Comparison of ENCODE assay signal across 13 cellular contexts in the genomic region with DNA sequence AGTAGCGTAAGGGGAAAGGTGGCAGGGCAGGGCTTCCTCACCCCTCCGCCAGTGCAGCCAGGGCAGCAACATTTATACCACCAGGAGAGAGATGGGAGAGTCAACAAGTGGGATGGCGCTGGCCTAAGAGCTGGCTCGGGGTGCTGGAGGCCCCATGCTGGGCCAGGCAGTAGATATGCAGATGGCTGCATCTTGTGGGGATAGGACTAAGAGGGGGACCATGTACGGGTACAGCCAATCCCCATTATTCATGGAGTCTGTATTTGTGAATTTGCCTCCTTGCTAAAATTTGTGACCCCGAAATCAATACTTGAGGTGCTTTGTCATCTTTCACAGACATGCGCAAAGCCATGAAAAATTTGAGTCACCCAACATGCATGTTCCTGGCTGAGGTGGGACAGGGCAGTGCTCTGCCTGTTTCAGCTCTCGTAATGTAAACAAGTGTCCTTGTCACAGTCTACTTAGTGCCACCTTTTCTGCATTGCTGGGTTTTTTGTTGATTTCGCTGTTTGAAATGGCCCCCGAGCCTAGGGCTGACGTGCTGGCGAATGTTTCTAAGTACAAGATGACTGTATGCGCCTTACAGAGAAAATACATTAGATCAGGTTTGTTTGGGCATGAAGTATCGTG. TPM values are rescaled to one million over a fixed set of nuclear protein-coding genes. Genes with fewer than 3 reads are reported as not detected.
DNase-seq lines count a peak whose midpoint lies in the region; ATAC-seq and TF ChIP-seq lines count a peak whose summit lies in the region.
"Had no signal": no experiment of that assay in that cellular context is flagged by ENCODE, and none has a peak within 500 bp of the region (broad histone marks: within the 10 kb centered on the region; RNA-seq: fewer than 3 reads in every experiment).

No MANE protein-coding gene starts in this region.

- WGBS in adrenal gland, 4 donors: 81 to 94% (median 87%) methylated on average over 14 of the region's 14 CpGs

- POLR2A ChIA-PET in CD8-positive, alpha-beta T cell (lab: Charles Lee): interaction anchor here (1.0 to 1.6 kb wide), 8 partner anchors 12 to 102 kb away, joined by 3 to 9 read pairs (median 4); partner anchors contain the start of genes BYSL, CCND3, MED20 and TAF8
- POLR2A ChIA-PET in activated B cell treated with CpG ODN at 0.5 μM for 24 hours (lab: Charles Lee): interaction anchor here (0.6 to 4.0 kb wide), 10 partner anchors 10 to 289 kb away, joined by 3 to 20 read pairs (median 4); partner anchors contain the start of genes BYSL, MED20, TAF8 and USP49
- POLR2A ChIA-PET in naive thymus-derived CD4-positive, alpha-beta T cell (lab: Charles Lee): interaction anchor here (0.6 to 2.0 kb wide), 7 partner anchors 9 to 28 kb away, joined by 3 to 9 read pairs (median 3); partner anchors contain the start of gene TAF8

- CTCF ChIA-PET in CD8-positive, alpha-beta T cell (lab: Charles Lee): interaction anchor here (1.2 to 1.7 kb wide), 2 partner anchors 21 to 23 kb away, joined by 5 to 9 read pairs; no protein-coding TSS in a partner anchor
- CTCF ChIA-PET in activated B cell treated with CpG ODN at 0.5 μM for 24 hours (lab: Charles Lee): no interaction called here
- CTCF ChIA-PET in naive thymus-derived CD4-positive, alpha-beta T cell (lab: Charles Lee): interaction anchor here (0.7 to 3.0 kb wide), 3 partner anchors 10 to 26 kb away, joined by 3 to 25 read pairs (median 3); no protein-coding TSS in a partner anchor

- 0 out of 2 replicates have a peak overlapping the region, but pooled peaks have one; percentile 45 for H3K4me2 ChIP-seq in GM23338

- no peak for TF ChIP-seq CTCF in CD8-positive, alpha-beta T cell (IDR thresholded peaks at IDR 0.05)
- TF ChIP-seq CTCF in GM23338 (conservative IDR thresholded peaks at IDR 0.05; ENCODE audit: low read depth in 2 of 2) (no peak), activated B cell treated with CpG ODN at 0.5 μM for 24 hours (IDR thresholded peaks at IDR 0.05) (no peak), adrenal gland (IDR thresholded peaks at IDR 0.05) (no peak)

- no peaks in the 10 kb centered on the region for H3F3A ChIP-seq in GM23338 (replicated peaks; ENCODE audit: low read depth)

- peak; percentile 8 for ATAC-seq in CD8-positive, alpha-beta T cell
- peak; percentile 57; the same call in 2 of the 3 replicates for ATAC-seq in GM23338
- no peak for ATAC-seq in activated B cell treated with CpG ODN at 0.5 μM for 24 hours (ENCODE audit: low read depth)
- ATAC-seq in naive thymus-derived CD4-positive, alpha-beta T cell: no peak
- ATAC-seq in GM18870 (IDR thresholded peaks at IDR 0.05; ENCODE audit: unreplicated experiment): no peak

- H3K9me3 Mint-ChIP-seq in CD8-positive, alpha-beta T cell: no peaks in the 10 kb centered on the region
- H3K9me3 Mint-ChIP-seq in GM23338: no peaks in the 10 kb centered on the region
- no peaks in the 10 kb centered on the region for H3K9me3 Mint-ChIP-seq in activated B cell treated with CpG ODN at 0.5 μM for 24 hours
- peaks cover 0 to 3% (median 0%) of the 10 kb centered on the region in 11 donors for H3K9me3 Mint-ChIP-seq in naive thymus-derived CD4-positive, alpha-beta T cell

- peak overlapping the region; percentile 78 for H3K4me3 Mint-ChIP-seq in CD8-positive, alpha-beta T cell
- no peak overlapping the region for H3K4me3 Mint-ChIP-seq in GM23338
- peak overlapping the region; percentile 75 for H3K4me3 Mint-ChIP-seq in activated B cell treated with CpG ODN at 0.5 μM for 24 hours
- H3K4me3 Mint-ChIP-seq in naive thymus-derived CD4-positive, alpha-beta T cell: peak overlapping the region; percentile 73 to 91 (median 80)

- H3K27ac ChIP-seq in CD8-positive, alpha-beta T cell (ENCODE audit: low read depth, low read length): peak overlapping the region; percentile 59
- H3K27ac ChIP-seq in GM23338 (ENCODE audit: low read depth) (no peak overlapping the region), adrenal gland (no peak overlapping the region)
- H3K27ac ChIP-seq in naive thymus-derived CD4-positive, alpha-beta T cell (ENCODE audit: low read depth, low read length): peak overlapping the region; percentile 62
- H3K27ac ChIP-seq: cardiac muscle cell, right atrium auricular region, vagina had no signal

- H3K27me3 Mint-ChIP-seq in CD8-positive, alpha-beta T cell (ENCODE audit: low read depth): no peaks in the 10 kb centered on the region
- H3K27me3 Mint-ChIP-seq in GM23338 (ENCODE audit: insufficient read depth, low read depth, poor library complexity) (no peaks in the 10 kb centered on the region), activated B cell treated with CpG ODN at 0.5 μM for 24 hours (no peaks in the 10 kb centered on the region)
- no peaks in the 10 kb centered on the region for H3K27me3 Mint-ChIP-seq in naive thymus-derived CD4-positive, alpha-beta T cell

- H3K4me3 ChIP-seq in CD8-positive, alpha-beta T cell (ENCODE audit: low read depth, low read length): peak overlapping the region; percentile 32
- H3K4me3 ChIP-seq in GM23338 (no peak overlapping the region), adrenal gland (no peak overlapping the region)
- peak overlapping the region; percentile 23 for H3K4me3 ChIP-seq in naive thymus-derived CD4-positive, alpha-beta T cell (ENCODE audit: low read length)
- H3K4me3 ChIP-seq: cardiac muscle cell, esophagus squamous epithelium, right atrium auricular region, vagina had no signal

- DNase-seq in CD8-positive, alpha-beta T cell: no peak
- DNase-seq in GM23338 (ENCODE audit: low spot score) (no peak), activated B cell treated with CpG ODN at 0.5 μM for 24 hours (no peak), adrenal gland (no peak), NCI-H2171 (lab: John Stamatoyannopoulos, UW) (no peak), pons (ENCODE audit: low spot score) (no peak)
- DNase-seq in naive thymus-derived CD4-positive, alpha-beta T cell: no peak
- DNase-seq: esophagus squamous epithelium, NCI-H1436 had no signal

- H3K79me2 ChIP-seq in GM23338 (replicated peaks; ENCODE audit: insufficient read depth): no peaks in the 10 kb centered on the region

- H3K36me3 Mint-ChIP-seq in CD8-positive, alpha-beta T cell: peaks cover 64% of the 10 kb centered on the region
- H3K36me3 Mint-ChIP-seq in GM23338 (ENCODE audit: low read depth): no peaks in the 10 kb centered on the region
- H3K36me3 Mint-ChIP-seq in activated B cell treated with CpG ODN at 0.5 μM for 24 hours (ENCODE audit: low read depth): peaks cover 11% of the 10 kb centered on the region
- H3K36me3 Mint-ChIP-seq in naive thymus-derived CD4-positive, alpha-beta T cell: peaks cover 7 to 41% (median 23%) of the 10 kb centered on the region in 5 donors

- peaks cover 79% of the 10 kb centered on the region for H3K4me1 ChIP-seq in CD8-positive, alpha-beta T cell (ENCODE audit: insufficient read depth, low read length)
- H3K4me1 ChIP-seq in GM23338 (ENCODE audit: insufficient read depth): peaks cover 12% of the 10 kb centered on the region; the same call in 1 of the 2 replicates
- H3K4me1 ChIP-seq in naive thymus-derived CD4-positive, alpha-beta T cell (ENCODE audit: control insufficient read depth in 2 of 2, insufficient read depth in 2 of 2, low read length in 2 of 2): peaks cover 66 to 74% of the 10 kb centered on the region in 2 donors
- peaks cover 8 to 10% of the 10 kb centered on the region in 2 donors for H3K4me1 ChIP-seq in adrenal gland (replicated peaks in 1 of 2)

- no peak for TF ChIP-seq POLR2A in adrenal gland (IDR thresholded peaks at IDR 0.05)

- no peaks in the 10 kb centered on the region for H4K20me1 ChIP-seq in GM23338 (replicated peaks; ENCODE audit: insufficient read depth)

- H3K9me2 ChIP-seq in GM23338 (ENCODE audit: insufficient read depth): no peaks in the 10 kb centered on the region

- peaks cover 18% of the 10 kb centered on the region for H3K36me3 ChIP-seq in CD8-positive, alpha-beta T cell (ENCODE audit: insufficient read depth, low read length)
- H3K36me3 ChIP-seq in GM23338 (ENCODE audit: insufficient read depth) (no peaks in the 10 kb centered on the region), adrenal gland (replicated peaks in 1 of 2) (no peaks in the 10 kb centered on the region)
- peaks cover 8 to 50% (median 20%) of the 10 kb centered on the region in 3 experiments for H3K36me3 ChIP-seq in naive thymus-derived CD4-positive, alpha-beta T cell (ENCODE audit: control insufficient read depth in 2 of 3, insufficient read depth in 3 of 3, low read length in 3 of 3)
- H3K36me3 ChIP-seq: cardiac muscle cell, right atrium auricular region had no signal

- peak overlapping the region; percentile 87 for H2AFZ ChIP-seq in GM23338

- no peaks in the 10 kb centered on the region for H3K9me3 ChIP-seq in CD8-positive, alpha-beta T cell (ENCODE audit: low read length)
- H3K9me3 ChIP-seq in naive thymus-derived CD4-positive, alpha-beta T cell (ENCODE audit: control insufficient read depth in 2 of 3, low read length in 3 of 3): no peaks in the 10 kb centered on the region
- no peaks in the 10 kb centered on the region for H3K9me3 ChIP-seq in adrenal gland (replicated peaks in 1 of 3)
- H3K9me3 ChIP-seq: esophagus squamous epithelium, right atrium auricular region, vagina had no signal

- intact Hi-C loops in CD8-positive, alpha-beta T cell (cut with DNase I, micrococcal nuclease): loop anchor here (1.0 to 5.0 kb wide), 5 partner anchors 8 to 86 kb away; partner anchors contain the start of gene CCND3 (in 1 of the 2)
- intact Hi-C loops in activated B cell treated with CpG ODN at 0.5 μM for 24 hours (cut with micrococcal nuclease) (loop anchor here (1.0 kb wide), 1 partner anchor 82 kb away; the partner anchor contains the start of gene CCND3), adrenal gland (cut with DNase I) (no loop called here)
- intact Hi-C loops in naive thymus-derived CD4-positive, alpha-beta T cell (cut with micrococcal nuclease): loop anchor here (1.0 to 5.0 kb wide), 7 partner anchors 8 to 86 kb away; no protein-coding TSS in a partner anchor

- peak overlapping the region; percentile 99 for H3K27ac Mint-ChIP-seq in CD8-positive, alpha-beta T cell
- H3K27ac Mint-ChIP-seq in GM23338 (peak overlapping the region; percentile 35), activated B cell treated with CpG ODN at 0.5 μM for 24 hours (peak overlapping the region; percentile 99)
- H3K27ac Mint-ChIP-seq in naive thymus-derived CD4-positive, alpha-beta T cell: peak overlapping the region; percentile 87 to 98 (median 95)

- peaks cover 80% of the 10 kb centered on the region for H3K4me1 Mint-ChIP-seq in CD8-positive, alpha-beta T cell (ENCODE audit: low read depth)
- H3K4me1 Mint-ChIP-seq in GM23338: peaks cover 13% of the 10 kb centered on the region
- peaks cover 84% of the 10 kb centered on the region for H3K4me1 Mint-ChIP-seq in activated B cell treated with CpG ODN at 0.5 μM for 24 hours
- peaks cover 58 to 95% (median 76%) of the 10 kb centered on the region in 7 donors for H3K4me1 Mint-ChIP-seq in naive thymus-derived CD4-positive, alpha-beta T cell

- no peaks in the 10 kb centered on the region for H3K27me3 ChIP-seq in CD8-positive, alpha-beta T cell (ENCODE audit: insufficient read depth, low read length)
- no peaks in the 10 kb centered on the region for H3K27me3 ChIP-seq in GM23338 (ENCODE audit: insufficient read depth)
- H3K27me3 ChIP-seq in naive thymus-derived CD4-positive, alpha-beta T cell (ENCODE audit: control insufficient read depth in 2 of 2, insufficient read depth in 2 of 2, low read length in 2 of 2): no peaks in the 10 kb centered on the region
- H3K27me3 ChIP-seq in adrenal gland: no peaks in the 10 kb centered on the region
- H3K27me3 ChIP-seq: cardiac muscle cell, esophagus squamous epithelium, right atrium auricular region, vagina had no signal

RNA-seq across cellular contexts. Expression of gene TAF8, which starts 27.5 kb away (rescaled TPM):
- 10 to 100 TPM; 24.6 to 33.3 TPM for total RNA-seq in CD8-positive, alpha-beta T cell
- total RNA-seq in GM23338 (2014; rRNA removed; shearing (Covaris generic)): 26.5 and 30.6 TPM in 2 replicates
- 18.7 and 19.1 TPM in 2 replicates for polyA plus RNA-seq in GM23338 (2016; fragmentation: Nextera tagmentation; extraction: Ambion mirVana)
- 47.2 and 55.7 TPM in 2 replicates for total RNA-seq in activated B cell treated with CpG ODN at 0.5 μM for 24 hours
- total RNA-seq in naive thymus-derived CD4-positive, alpha-beta T cell: 10 to 100 TPM; 41.6 to 58.2 (median 50.8) TPM
- polyA plus RNA-seq in naive thymus-derived CD4-positive, alpha-beta T cell: 10 to 100 TPM; 23.3 to 24.6 TPM
- total RNA-seq in adrenal gland: 10 to 100 TPM; 16.4 to 83.7 (median 30.5) TPM
- 10 to 100 TPM; 10.1 to 12.7 (median 12.5) TPM for polyA plus RNA-seq in adrenal gland

Comparison
In these comparisons a context has a peak if more than half of its experiments do, and no peak if none do; other contexts are left out.
1. ATAC-seq: peak in CD8-positive, alpha-beta T cell (single experiment) and GM23338 (single experiment); none in activated B cell treated with CpG ODN at 0.5 μM for 24 hours (single experiment), naive thymus-derived CD4-positive, alpha-beta T cell (single experiment) and GM18870 (single experiment).
2. H3K27ac ChIP-seq: peak in CD8-positive, alpha-beta T cell (single experiment) and naive thymus-derived CD4-positive, alpha-beta T cell (single experiment); none in GM23338 (single experiment) and adrenal gland (0 of 5).
3. H3K4me3 ChIP-seq: peak in CD8-positive, alpha-beta T cell (single experiment) and naive thymus-derived CD4-positive, alpha-beta T cell (single experiment); none in GM23338 (single experiment) and adrenal gland (0 of 4).
4. H3K27ac Mint-ChIP-seq: peak in every context shown above with its lines; median percentile 99 in CD8-positive, alpha-beta T cell; 99 in activated B cell treated with CpG ODN at 0.5 μM for 24 hours; 95 in naive thymus-derived CD4-positive, alpha-beta T cell; 35 in GM23338.
5. intact Hi-C loops: an anchor here in CD8-positive, alpha-beta T cell (1.0 to 5.0 kb wide), activated B cell treated with CpG ODN at 0.5 μM for 24 hours (1.0 kb wide) and naive thymus-derived CD4-positive, alpha-beta T cell (1.0 to 5.0 kb wide); none called in adrenal gland.